Comparison of ENCODE assay signal across 15 cellular contexts in the genomic region with DNA sequence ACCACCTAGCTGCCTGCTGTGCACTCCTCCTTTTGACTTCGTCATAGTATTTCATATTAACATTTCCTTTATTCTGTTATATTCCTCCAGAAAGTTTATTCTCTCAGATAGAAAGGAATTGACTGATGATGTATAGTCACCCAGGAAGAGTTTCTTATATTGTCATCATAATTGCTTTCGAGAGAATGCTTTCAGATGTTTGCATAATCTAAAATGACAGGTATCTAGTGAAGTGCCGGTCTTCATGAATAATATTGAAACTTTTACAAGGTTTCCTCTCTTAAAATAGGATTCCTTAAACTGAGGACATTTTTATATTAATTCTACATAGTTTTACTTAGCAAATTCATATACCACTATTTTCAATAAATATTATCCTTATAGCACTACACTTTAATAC. TPM values are rescaled to one million over a fixed set of nuclear protein-coding genes. Genes with fewer than 3 reads are reported as not detected.
A peak's percentile ranks its signal among the peaks of the same experiment; 100 is the strongest.
DNase-seq lines count a peak whose midpoint lies in the region; ATAC-seq and TF ChIP-seq lines count a peak whose summit lies in the region.
"Had no signal": no experiment of that assay in that cellular context is flagged by ENCODE, and none has a peak within 500 bp of the region (broad histone marks: within the 10 kb centered on the region; RNA-seq: fewer than 3 reads in every experiment).

No MANE protein-coding gene starts in this region.

- no peaks in the 10 kb centered on the region for H3K27me3 ChIP-seq in right atrium auricular region
- no peaks in the 10 kb centered on the region for H3K27me3 ChIP-seq in ascending aorta
- H3K27me3 ChIP-seq: dorsolateral prefrontal cortex, thyroid gland had no signal

- H3K9me3 ChIP-seq in right atrium auricular region (no peaks in the 10 kb centered on the region), ascending aorta (no peaks in the 10 kb centered on the region)
- H3K9me3 ChIP-seq: thyroid gland had no signal

- intact Hi-C loops in ascending aorta (cut with DNase I) = no loop called here

- H3K27ac ChIP-seq in right atrium auricular region (no peak overlapping the region), ascending aorta (peak overlapping the region in 1 of 2 donors; percentile 5)
- H3K27ac ChIP-seq: dorsolateral prefrontal cortex, thyroid gland had no signal

- H3K4me3 Mint-ChIP-seq in WTC11 = no peak overlapping the region
- H3K4me3 Mint-ChIP-seq: activated CD4-positive, alpha-beta T cell treated with anti-CD3 and anti-CD28 coated beads, Interleukin-2, amount 10 ng/mL, durations not matched to agents 7 days and 5 days had no signal

- ATAC-seq in GM18508 (IDR thresholded peaks at IDR 0.05; ENCODE audit: insufficient read depth, unreplicated experiment) (peak; percentile 47), GM19467 (IDR thresholded peaks at IDR 0.05; ENCODE audit: unreplicated experiment) (peak; percentile 48), HG02870 (IDR thresholded peaks at IDR 0.05; ENCODE audit: unreplicated experiment) (peak; percentile 76), WTC11 (no peak)
- ATAC-seq: left ventricle myocardium superior had no signal

- peak overlapping the region; percentile 53 for H3K27ac Mint-ChIP-seq in WTC11
- H3K27ac Mint-ChIP-seq: activated CD4-positive, alpha-beta T cell treated with anti-CD3 and anti-CD28 coated beads, Interleukin-2, amount 10 ng/mL, durations not matched to agents 7 days and 5 days; activated naive CD4-positive, alpha-beta T cell treated with anti-CD3 and anti-CD28 coated beads, Interleukin-2, amount 50 U/mL, for 72 hours; progenitor cell of endocrine pancreas had no signal

- H3K36me3 Mint-ChIP-seq in WTC11 = peaks cover 43% of the 10 kb centered on the region

- H3K4me1 ChIP-seq in right atrium auricular region (peaks cover 0 to 71% of the 10 kb centered on the region in 2 donors), ascending aorta (peaks cover 6 to 49% of the 10 kb centered on the region in 2 donors)

- H3K4me3 ChIP-seq in right atrium auricular region = no peak overlapping the region
- H3K4me3 ChIP-seq in ascending aorta = peak overlapping the region in 1 of 2 donors; percentile 18
- H3K4me3 ChIP-seq: dorsolateral prefrontal cortex, thyroid gland had no signal

- H3K27me3 Mint-ChIP-seq in WTC11 (ENCODE audit: low read depth) = no peaks in the 10 kb centered on the region
- H3K27me3 Mint-ChIP-seq: activated CD4-positive, alpha-beta T cell treated with anti-CD3 and anti-CD28 coated beads, Interleukin-2, amount 10 ng/mL, durations not matched to agents 7 days and 5 days had no signal

- H3K4me1 Mint-ChIP-seq in WTC11 = peaks cover 31% of the 10 kb centered on the region

- no peaks in the 10 kb centered on the region for H3K9me3 Mint-ChIP-seq in WTC11
- H3K9me3 Mint-ChIP-seq: activated CD4-positive, alpha-beta T cell treated with anti-CD3 and anti-CD28 coated beads, Interleukin-2, amount 10 ng/mL, durations not matched to agents 7 days and 5 days; activated naive CD4-positive, alpha-beta T cell treated with anti-CD3 and anti-CD28 coated beads, Interleukin-2, amount 50 U/mL, for 72 hours had no signal

- POLR2A ChIA-PET in WTC11 (lab: Charles Lee) = no interaction called here

- CTCF ChIA-PET in WTC11 (lab: Charles Lee) = interaction anchor here (1.3 to 3.1 kb wide), 2 partner anchors 21 to 39 kb away, joined by 3 to 16 read pairs; no protein-coding TSS in a partner anchor

- peaks cover 31% of the 10 kb centered on the region for H3K36me3 ChIP-seq in right atrium auricular region
- peaks cover 4 to 42% of the 10 kb centered on the region in 2 donors for H3K36me3 ChIP-seq in ascending aorta

- DNase-seq in WTC11 (ENCODE audit: low spot score) (no peak), globus pallidus (ENCODE audit: low spot score) (no peak), right atrium auricular region (ENCODE audit: low spot score) (no peak), ascending aorta (ENCODE audit: low spot score in 2 of 2) (no peak), Ammon's horn (ENCODE audit: low spot score) (no peak)
- DNase-seq: activated CD4-positive, alpha-beta T cell treated with anti-CD3 and anti-CD28 coated beads, Interleukin-2, amount 10 ng/mL, durations not matched to agents 7 days and 5 days; dorsolateral prefrontal cortex; left ventricle myocardium superior; NK-92 treated with Interleukin-12 subunit alpha and Interleukin-12 subunit beta, amount 100 ng/mL, for 24 hours; thyroid gland had no signal

- TF ChIP-seq CTCF in WTC11 (IDR thresholded peaks at IDR 0.05) (no peak), right atrium auricular region (IDR thresholded peaks at IDR 0.05) (no peak), ascending aorta (IDR thresholded peaks at IDR 0.05) (no peak)

TF ChIP-seq in WTC11, 78 proteins besides CTCF, POLR2A, EP300 and RAD21:
- TF ChIP-seq TP53 (CRISPR knock-in tag; IDR thresholded peaks at IDR 0.05) (no peak), TEAD1 (CRISPR knock-in tag; IDR thresholded peaks at IDR 0.05) (no peak)
- TF ChIP-seq, protein P1, sequence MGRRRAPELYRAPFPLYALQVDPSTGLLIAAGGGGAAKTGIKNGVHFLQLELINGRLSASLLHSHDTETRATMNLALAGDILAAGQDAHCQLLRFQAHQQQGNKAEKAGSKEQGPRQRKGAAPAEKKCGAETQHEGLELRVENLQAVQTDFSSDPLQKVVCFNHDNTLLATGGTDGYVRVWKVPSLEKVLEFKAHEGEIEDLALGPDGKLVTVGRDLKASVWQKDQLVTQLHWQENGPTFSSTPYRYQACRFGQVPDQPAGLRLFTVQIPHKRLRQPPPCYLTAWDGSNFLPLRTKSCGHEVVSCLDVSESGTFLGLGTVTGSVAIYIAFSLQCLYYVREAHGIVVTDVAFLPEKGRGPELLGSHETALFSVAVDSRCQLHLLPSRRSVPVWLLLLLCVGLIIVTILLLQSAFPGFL (CRISPR knock-in tag; IDR thresholded peaks at IDR 0.05; ENCODE audit: borderline replicate concordance) = no peak
- TF ChIP-seq, protein P2, sequence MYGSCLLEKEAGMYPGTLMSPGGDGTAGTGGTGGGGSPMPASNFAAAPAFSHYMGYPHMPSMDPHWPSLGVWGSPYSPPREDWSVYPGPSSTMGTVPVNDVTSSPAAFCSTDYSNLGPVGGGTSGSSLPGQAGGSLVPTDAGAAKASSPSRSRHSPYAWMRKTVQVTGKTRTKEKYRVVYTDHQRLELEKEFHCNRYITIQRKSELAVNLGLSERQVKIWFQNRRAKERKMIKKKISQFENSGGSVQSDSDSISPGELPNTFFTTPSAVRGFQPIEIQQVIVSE (CRISPR knock-in tag; IDR thresholded peaks at IDR 0.05; ENCODE audit: borderline replicate concordance) = no peak

RNA-seq across cellular contexts. Expression of a gene that starts 10.1 kb away (rescaled TPM):
- total RNA-seq in WTC11 (2021) = 44.2 to 63.1 TPM (median 50.6 TPM) in 3 replicates
- 10 to 100 TPM; 25.8 to 33.4 TPM for total RNA-seq in right atrium auricular region
- total RNA-seq in ascending aorta = 108 TPM
